19 cellular contexts compared by ENCODE assay signal in genomic region chr5:77767301-77767700, GRCh38. TPM values are rescaled to one million over a fixed set of nuclear protein-coding genes. Genes with fewer than 3 reads are reported as not detected.
DNase-seq lines count a peak whose midpoint lies in the region; ATAC-seq and TF ChIP-seq lines count a peak whose summit lies in the region.
"Had no signal": no experiment of that assay in that cellular context is flagged by ENCODE, and none has a peak within 500 bp of the region (broad histone marks: within the 10 kb centered on the region; RNA-seq: fewer than 3 reads in every experiment).

No MANE protein-coding gene starts in this region.

- 80% methylated on average over 1 of the region's 1 CpG; no CpG with 5 or more reads in 1 of the 2 experiments for WGBS in endodermal cell (ENCODE audit: insufficient coverage in 1 of 2, insufficient read length in 1 of 2), 2 experiments
- WGBS in smooth muscle cell (ENCODE audit: low lambda C conversion rate): 91% methylated on average over 1 of the region's 1 CpG

- H3F3A ChIP-seq in Loucy (ENCODE audit: low read depth): no peaks in the 10 kb centered on the region
- H3F3A ChIP-seq in smooth muscle cell (ENCODE audit: low read depth): no peaks in the 10 kb centered on the region

- H3K4me2 ChIP-seq in DND-41 (ENCODE audit: insufficient read depth, low read length) (0 out of 2 replicates have a peak overlapping the region, but pooled peaks have one; percentile 13), Loucy (ENCODE audit: low read depth, low read length, poor library complexity, severe bottlenecking) (peak overlapping the region; percentile 93), smooth muscle cell (no peak overlapping the region)
- H3K4me2 ChIP-seq: A549, BLaER1, GM23338, KMS-11 had no signal

- H3K9me3 ChIP-seq in DND-41 (ENCODE audit: insufficient read depth, low read length, severe bottlenecking) (peaks cover 9% of the 10 kb centered on the region), Loucy (ENCODE audit: insufficient read depth, low read depth, low read length) (0 out of 2 replicates have a peak, but pooled peaks cover 3% of the 10 kb centered on the region), endodermal cell (ENCODE audit: control insufficient read depth, low read length) (peaks cover 56% of the 10 kb centered on the region), smooth muscle cell (replicated peaks; ENCODE audit: low read depth) (no peaks in the 10 kb centered on the region), BE2C (no peaks in the 10 kb centered on the region)
- H3K9me3 ChIP-seq: A549 had no signal

- no peaks in the 10 kb centered on the region for H3K27me3 Mint-ChIP-seq in endodermal cell (ENCODE audit: insufficient read depth)
- H3K27me3 Mint-ChIP-seq: CD4-positive, alpha-beta memory T cell had no signal

- H3K27me3 ChIP-seq in DND-41 (ENCODE audit: insufficient read depth, low read length, poor library complexity) (no peaks in the 10 kb centered on the region), Loucy (ENCODE audit: insufficient read depth, low read length, poor library complexity, severe bottlenecking) (no peaks in the 10 kb centered on the region), endodermal cell (ENCODE audit: control insufficient read depth, insufficient read depth, low read length, poor library complexity, severe bottlenecking) (no peaks in the 10 kb centered on the region), smooth muscle cell (ENCODE audit: low read depth) (no peaks in the 10 kb centered on the region), BE2C (no peaks in the 10 kb centered on the region)
- H3K27me3 ChIP-seq: BLaER1 had no signal

- DNase-seq in DND-41 (no peak), endodermal cell (no peak), smooth muscle cell (lab: John Stamatoyannopoulos, UW; ENCODE audit: unreplicated experiment) (no peak), RPMI8226 (no peak), BE2C (no peak)
- DNase-seq: AML-193; CD4-positive, alpha-beta memory T cell; DMS153; DMS79; GF-D8; HCEC 1CT had no signal

- H4K20me1 ChIP-seq in DND-41 (ENCODE audit: insufficient read depth, low read length) (peaks cover 51% of the 10 kb centered on the region), Loucy (ENCODE audit: insufficient read depth, low read length, poor library complexity, severe bottlenecking) (peaks cover 64% of the 10 kb centered on the region), smooth muscle cell (ENCODE audit: low read depth) (peaks cover 93% of the 10 kb centered on the region)

- no peak overlapping the region for H3K4me3 ChIP-seq in DND-41 (ENCODE audit: low read depth in 1 of 2, low read length in 2 of 2)
- H3K4me3 ChIP-seq in Loucy (ENCODE audit: low read length, poor library complexity, severe bottlenecking): peak overlapping the region; percentile 56
- H3K4me3 ChIP-seq in endodermal cell (ENCODE audit: low read length): peak overlapping the region; percentile 7
- no peak overlapping the region for H3K4me3 ChIP-seq in smooth muscle cell
- H3K4me3 ChIP-seq in BE2C (ENCODE audit: low read depth, low read length): no peak overlapping the region
- H3K4me3 ChIP-seq: A549, BLaER1, GM23338 had no signal

- H3K27ac ChIP-seq in DND-41 (ENCODE audit: low read length): no peak overlapping the region
- no peak overlapping the region for H3K27ac ChIP-seq in endodermal cell (ENCODE audit: low read depth, low read length)
- peak overlapping the region; percentile 27 for H3K27ac ChIP-seq in smooth muscle cell (ENCODE audit: low read depth)
- H3K27ac ChIP-seq: 22Rv1, A549, BLaER1, KMS-11 had no signal

- peaks cover 64% of the 10 kb centered on the region for H3K36me3 Mint-ChIP-seq in endodermal cell (ENCODE audit: low read depth)

- H3K36me3 ChIP-seq in DND-41 (ENCODE audit: insufficient read depth, low read length) (peaks cover 70% of the 10 kb centered on the region), Loucy (ENCODE audit: insufficient read depth, low read length) (peaks cover 12% of the 10 kb centered on the region), endodermal cell (ENCODE audit: control insufficient read depth, insufficient read depth, low read length) (peaks cover 85% of the 10 kb centered on the region), smooth muscle cell (ENCODE audit: low read depth) (peaks cover 11% of the 10 kb centered on the region), BE2C (peaks cover 44% of the 10 kb centered on the region)

- peaks cover 10% of the 10 kb centered on the region for H3K4me1 Mint-ChIP-seq in endodermal cell

- H3K4me1 ChIP-seq in DND-41 (ENCODE audit: insufficient read depth, low read length): peaks cover 5% of the 10 kb centered on the region; the same call in 1 of the 2 replicates
- peaks cover 49% of the 10 kb centered on the region for H3K4me1 ChIP-seq in Loucy (ENCODE audit: insufficient read depth, low read length, poor library complexity, severe bottlenecking)
- H3K4me1 ChIP-seq in endodermal cell (ENCODE audit: control insufficient read depth, insufficient read depth, low read length): no peaks in the 10 kb centered on the region
- H3K4me1 ChIP-seq in smooth muscle cell (ENCODE audit: low read depth): no peaks in the 10 kb centered on the region
- no peaks in the 10 kb centered on the region; the same call in 1 of the 2 replicates for H3K4me1 ChIP-seq in BE2C
- H3K4me1 ChIP-seq: BLaER1 had no signal

- H3K79me2 ChIP-seq in DND-41 (ENCODE audit: insufficient read depth, low read length): peaks cover 94% of the 10 kb centered on the region
- H3K79me2 ChIP-seq in Loucy (ENCODE audit: insufficient read depth, low read length): peaks cover 94% of the 10 kb centered on the region
- peaks cover 98% of the 10 kb centered on the region for H3K79me2 ChIP-seq in smooth muscle cell (ENCODE audit: low read depth)

- H3K9me3 Mint-ChIP-seq in endodermal cell: peaks cover 23% of the 10 kb centered on the region
- H3K9me3 Mint-ChIP-seq: CD4-positive, alpha-beta memory T cell had no signal

- H3K9ac ChIP-seq in DND-41 (ENCODE audit: low read depth, low read length) (no peak overlapping the region), Loucy (ENCODE audit: low read depth, low read length, poor library complexity, severe bottlenecking) (no peak overlapping the region), endodermal cell (ENCODE audit: extremely low read depth, low read length, poor library complexity, severe bottlenecking) (no peak overlapping the region), smooth muscle cell (ENCODE audit: low read depth) (no peak overlapping the region)
- H3K9ac ChIP-seq: BLaER1, KMS-11 had no signal

- ATAC-seq in DND-41 (ENCODE audit: insufficient read depth, low read depth) (no peak), HG03354 (IDR thresholded peaks at IDR 0.05; ENCODE audit: poor library complexity, severe bottlenecking, unreplicated experiment) (no peak)
- ATAC-seq: A549, GM23338 had no signal

- no peak overlapping the region for H3K27ac Mint-ChIP-seq in endodermal cell
- H3K27ac Mint-ChIP-seq: CD4-positive, alpha-beta memory T cell; GM23338 had no signal

- H3K4me3 Mint-ChIP-seq in endodermal cell: no peak overlapping the region
- H3K4me3 Mint-ChIP-seq: CD14-positive monocyte, GM23338 had no signal

- no peak overlapping the region for H2AFZ ChIP-seq in DND-41 (ENCODE audit: low read depth, low read length)
- H2AFZ ChIP-seq in Loucy (ENCODE audit: low read length): no peak overlapping the region
- no peak overlapping the region for H2AFZ ChIP-seq in smooth muscle cell (ENCODE audit: low read depth)
- H2AFZ ChIP-seq: GM23338 had no signal

- H3K9me2 ChIP-seq in Loucy (replicated peaks; ENCODE audit: low read depth, low read length): no peaks in the 10 kb centered on the region

- TF ChIP-seq CTCF in DND-41 (IDR thresholded peaks at IDR 0.05; ENCODE audit: borderline replicate concordance, extremely low read depth, low read length, poor library complexity, severe bottlenecking) (no peak), Loucy (conservative IDR thresholded peaks at IDR 0.05; ENCODE audit: low read length) (no peak), endodermal cell (conservative IDR thresholded peaks at IDR 0.05) (no peak), smooth muscle cell (IDR thresholded peaks at IDR 0.05; ENCODE audit: borderline replicate concordance, insufficient read depth, poor library complexity, severe bottlenecking) (no peak), BE2C (IDR thresholded peaks at IDR 0.05; ENCODE audit: low read depth, low read length) (no peak)

RNA-seq across cellular contexts. Expression of gene TBCA, which starts 8.8 kb away (rescaled TPM):
- total RNA-seq in endodermal cell (100 to 1,000 TPM; 415 to 454 TPM), smooth muscle cell (190 and 198 TPM in 2 replicates)
- 247 TPM for polyA plus RNA-seq in endodermal cell (2013, experiment 1 of 2)
- polyA plus RNA-seq in endodermal cell (2013, experiment 2 of 2): 251 TPM
- 218 and 238 TPM in 2 replicates for polyA plus RNA-seq in smooth muscle cell
- polyA plus RNA-seq in BE2C (2012; ENCODE audit: insufficient read depth, insufficient read length, low read depth): 315 TPM

Comparison
In these comparisons a context has a peak if more than half of its experiments do, and no peak if none do; other contexts are left out.
1. H3K4me3 ChIP-seq: peak in Loucy (single experiment) and endodermal cell (single experiment); none in DND-41 (0 of 2), smooth muscle cell (single experiment) and BE2C (single experiment).